26 cellular contexts compared by ENCODE assay signal in the genomic region with DNA sequence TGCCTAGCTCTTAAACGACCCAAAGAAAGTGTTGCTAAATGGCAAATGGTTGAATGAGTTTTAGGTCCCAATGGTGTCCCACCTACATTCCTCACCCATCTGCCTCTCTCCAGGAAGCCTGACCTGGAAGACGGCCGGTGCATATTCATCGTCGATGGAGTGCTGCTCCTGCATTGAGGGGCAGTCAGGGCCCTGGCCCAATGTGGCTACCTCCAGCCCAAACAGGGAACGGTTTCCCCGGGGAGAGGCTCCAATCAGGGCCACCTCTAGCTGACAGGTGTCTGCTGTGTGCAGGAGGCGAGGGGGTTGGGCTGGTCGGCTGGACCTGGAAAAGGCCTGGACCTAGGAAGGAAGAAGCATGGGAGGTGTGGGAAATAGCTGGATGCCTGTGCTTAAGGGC. TPM values are rescaled to one million over a fixed set of nuclear protein-coding genes. Genes with fewer than 3 reads are reported as not detected.
DNase-seq lines count a peak whose midpoint lies in the region; ATAC-seq, FAIRE-seq and TF ChIP-seq lines count a peak whose summit lies in the region.
"Had no signal": no experiment of that assay in that cellular context is flagged by ENCODE, and none has a peak within 500 bp of the region (broad histone marks: within the 10 kb centered on the region; RNA-seq: fewer than 3 reads in every experiment).

No MANE protein-coding gene starts in this region.

- peaks cover 8% of the 10 kb centered on the region for H3K79me2 ChIP-seq in HepG2 (ENCODE audit: insufficient read depth, low read length)
- no peaks in the 10 kb centered on the region for H3K79me2 ChIP-seq in mesendoderm (ENCODE audit: control insufficient read depth, insufficient read depth, low read length)
- H3K79me2 ChIP-seq: parathyroid adenoma had no signal

- no peak for TF ChIP-seq CTCF in HepG2 (CRISPR knock-in tag; IDR thresholded peaks at IDR 0.05)
- no peak for TF ChIP-seq CTCF in right lobe of liver (IDR thresholded peaks at IDR 0.05)
- no peak for TF ChIP-seq CTCF in fibroblast of the aortic adventitia (IDR thresholded peaks at IDR 0.05; ENCODE audit: insufficient read depth, low read length)

- intact Hi-C loops in HepG2 (cut with micrococcal nuclease; ENCODE audit: unreplicated experiment), result loop anchor here (5.0 kb wide), 1 partner anchor 43 kb away; a partner anchor contains a TSS
- intact Hi-C loops in right lobe of liver (cut with DNase I), result no loop called here

- no peak overlapping the region for H4K8ac ChIP-seq in mesendoderm (ENCODE audit: low read depth, low read length)

- no peak overlapping the region for H3K18ac ChIP-seq in mesendoderm (ENCODE audit: low read length)

- FAIRE-seq in HepG2 (lab: Jason Lieb, UNC), result no peak
- FAIRE-seq: A204.1 had no signal

- H3K9me3 ChIP-seq in HepG2 (ENCODE audit: low read length) (no peaks in the 10 kb centered on the region), right lobe of liver (no peaks in the 10 kb centered on the region)
- H3K9me3 ChIP-seq: Peyer's patch, thoracic aorta had no signal

- H3K4me2 ChIP-seq in HepG2 (ENCODE audit: low read depth, low read length) (no peak overlapping the region), mesendoderm (ENCODE audit: low read length) (no peak overlapping the region)

- CTCF ChIA-PET in HepG2 (lab: Yijun Ruan, JAX; ENCODE audit: low intra/inter-chr PET ratio, low total read pairs), result no interaction called here

- H3K9ac ChIP-seq in HepG2 (ENCODE audit: insufficient read depth, low read depth, low read length) (no peak overlapping the region), mesendoderm (ENCODE audit: low read length) (no peak overlapping the region)
- H3K9ac ChIP-seq: neural progenitor cell, parathyroid adenoma had no signal

- H3K36me3 ChIP-seq in HepG2 (replicated peaks in 1 of 2; ENCODE audit: control insufficient read depth in 1 of 2, insufficient read depth in 2 of 2, low read length in 2 of 2) (peaks cover 0 to 4% of the 10 kb centered on the region in 2 experiments; a peak in 2 of 5 replicates), right lobe of liver (peaks cover 0 to 5% (median under 1%) of the 10 kb centered on the region in 4 donors), mesendoderm (ENCODE audit: control insufficient read depth, insufficient read depth, low read length) (no peaks in the 10 kb centered on the region)
- H3K36me3 ChIP-seq: neural progenitor cell, Peyer's patch, thoracic aorta had no signal

- H3K79me1 ChIP-seq in mesendoderm (ENCODE audit: low read length), result peaks cover 5% of the 10 kb centered on the region

- H3K4me1 ChIP-seq in HepG2 (ENCODE audit: insufficient read depth, low read length) (peaks cover 44% of the 10 kb centered on the region), right lobe of liver (peaks cover 0 to 42% (median 9%) of the 10 kb centered on the region in 4 donors), mesendoderm (ENCODE audit: control insufficient read depth, low read depth, low read length) (peaks cover 5% of the 10 kb centered on the region)

- no peak overlapping the region for H2BK120ac ChIP-seq in mesendoderm (ENCODE audit: low read depth, low read length)

- H2AFZ ChIP-seq in HepG2 (ENCODE audit: low read length), result no peak overlapping the region
- H2AFZ ChIP-seq: neural progenitor cell, parathyroid adenoma had no signal

- H2AK5ac ChIP-seq in mesendoderm (ENCODE audit: low read length), result no peak overlapping the region

- 93% methylated on average over 9 of the region's 9 CpGs for WGBS in HepG2 (ENCODE audit: low lambda C conversion rate)
- 86% methylated on average over 8 of the region's 9 CpGs for WGBS in right lobe of liver (ENCODE audit: insufficient coverage, low coverage, low lambda C conversion rate, missing lambda C conversion rate)
- WGBS in mesendoderm (ENCODE audit: extremely low coverage, insufficient coverage, low lambda C conversion rate), result no CpG with 5 or more reads among the region's 9 CpGs

- H2BK15ac ChIP-seq in mesendoderm (replicated peaks; ENCODE audit: low read depth), result no peak overlapping the region

- BruUV-seq in HepG2 (replicated peaks; lab: Mats Ljungman, UMichigan), result no TSS peak

- POLR2A ChIA-PET in HepG2 (lab: Yijun Ruan, JAX), result interaction anchor here (9.2 kb wide), 1 partner anchor 12 kb away, joined by 115 read pairs; a partner anchor contains a TSS

- in situ Hi-C loops in HepG2 (cut with HindIII; ENCODE audit: extremely low pct_ligation_motif_present, low pct_unique_long_range_greater_than_20kb), result no loop called here

- TF ChIP-seq POLR2A in HepG2 (IDR thresholded peaks at IDR 0.05; ENCODE audit: insufficient read depth in 1 of 2, low read depth in 2 of 2, low read length in 2 of 2) (no peak), right lobe of liver (IDR thresholded peaks at IDR 0.05) (no peak), erythroblast (IDR thresholded peaks at IDR 0.05; ENCODE audit: low read length) (no peak)

- TF ChIP-seq RAD21 in HepG2 (CRISPR knock-in tag; IDR thresholded peaks at IDR 0.05), result no peak

- no peak overlapping the region for H3K23ac ChIP-seq in mesendoderm (ENCODE audit: low read length)

- no peak overlapping the region for H2BK5ac ChIP-seq in mesendoderm (ENCODE audit: low read length)

- no peaks in the 10 kb centered on the region for H3K27me3 ChIP-seq in HepG2 (ENCODE audit: control insufficient read depth in 1 of 2, insufficient read depth in 2 of 2, low read length in 2 of 2)
- H3K27me3 ChIP-seq in right lobe of liver, result no peaks in the 10 kb centered on the region
- H3K27me3 ChIP-seq in mesendoderm (ENCODE audit: insufficient read depth, low read length, poor library complexity), result no peaks in the 10 kb centered on the region
- H3K27me3 ChIP-seq: neural progenitor cell, Peyer's patch had no signal

- no peak overlapping the region for H4K5ac ChIP-seq in mesendoderm (ENCODE audit: low read length)

- TF ChIP-seq EP300 in HepG2 (IDR thresholded peaks at IDR 0.05; ENCODE audit: low read depth in 2 of 2, low read length in 2 of 2) (no peak), HepG2 (CRISPR knock-in tag; IDR thresholded peaks at IDR 0.05; ENCODE audit: borderline replicate concordance) (no peak)

- H3K56ac ChIP-seq in mesendoderm (ENCODE audit: low read length), result no peak overlapping the region

- H3K27ac ChIP-seq in HepG2 (ENCODE audit: extremely low read length, insufficient read depth, low read length) (peak overlapping the region; percentile 94), right lobe of liver (no peak overlapping the region), mesendoderm (ENCODE audit: low read depth, low read length) (no peak overlapping the region)
- H3K27ac ChIP-seq: neural progenitor cell, parathyroid adenoma, Peyer's patch had no signal

- H3K4me3 ChIP-seq in HepG2 (replicated peaks in 1 of 3; ENCODE audit: insufficient read depth in 1 of 3, low read depth in 2 of 3, low read length in 3 of 3) (no peak overlapping the region), right lobe of liver (no peak overlapping the region), fibroblast of the aortic adventitia (ENCODE audit: low read depth, low read length) (peak overlapping the region; percentile 5), mesendoderm (ENCODE audit: low read length) (no peak overlapping the region)
- H3K4me3 ChIP-seq: lung, neural progenitor cell had no signal

- no peak overlapping the region for H3K4ac ChIP-seq in mesendoderm (ENCODE audit: low read depth, low read length)

- ATAC-seq in HepG2 (no peak), right lobe of liver (no peak)
- ATAC-seq: activated CD8-positive, alpha-beta T cell treated with anti-CD3 and anti-CD28 coated beads for 36 hours; left cardiac atrium; right cardiac atrium; stimulated activated naive CD8-positive, alpha-beta T cell treated with anti-CD3 and anti-CD28 coated beads, Interleukin-15, amount 100 ng/mL, for 72 hours had no signal

- no peak for DNase-seq in HepG2 (ENCODE audit: low spot score)
- DNase-seq in right lobe of liver, result no peak
- DNase-seq in fibroblast of the aortic adventitia (ENCODE audit: low read depth), result no peak
- DNase-seq in erythroblast (lab: John Stamatoyannopoulos, UW), result no peak
- DNase-seq in mesendoderm, result no peak
- DNase-seq in activated CD8-positive, alpha-beta memory T cell treated with anti-CD3 and anti-CD28 coated beads, Interleukin-2, amount 50 U/mL, for 48 hours, result no peak
- DNase-seq: activated CD4-positive, alpha-beta T cell treated with anti-CD3 and anti-CD28 coated beads for 1 hour; activated CD8-positive, alpha-beta T cell treated with anti-CD3 and anti-CD28 coated beads for 36 hours; amniotic stem cell; hypothalamus; left cardiac atrium; NCI-H1694 treated with DMSO at 0.1 percent for 48 hours; NCI-H446; NCI-H748 treated with DMSO at 0.1 percent for 48 hours; Peyer's patch; SHP77 treated with DMSO at 0.1 percent for 48 hours; stimulated activated CD4-positive, alpha-beta T cell treated with anti-CD3 and anti-CD28 coated beads, Interleukin-2, amount 100 ng/mL, for 24 hours; stimulated activated naive CD8-positive, alpha-beta T cell treated with anti-CD3 and anti-CD28 coated beads, Interleukin-15, amount 100 ng/mL, for 72 hours had no signal

- no peaks in the 10 kb centered on the region for H4K20me1 ChIP-seq in HepG2 (ENCODE audit: insufficient read depth, low read length)

RNA-seq across cellular contexts. Expression of a gene that starts 1.6 kb away (rescaled TPM):
- 39.1 and 75.8 TPM in 2 replicates for total RNA-seq in HepG2 (2016; rRNA removed; fragmentation: Illumina TruSeq; extraction: Trizol)
- 34.4 and 37.4 TPM in 2 replicates for total RNA-seq in HepG2 (2016; cell fraction: cytosol; rRNA removed; fragmentation: Illumina TruSeq; extraction: Trizol; ENCODE audit: low read depth)
- total RNA-seq in HepG2 (2016; cell fraction: insoluble cytoplasmic fraction; rRNA removed; fragmentation: Illumina TruSeq; extraction: Trizol), result 35.7 and 69.6 TPM in 2 replicates
- 57.3 and 67.6 TPM in 2 replicates for total RNA-seq in HepG2 (2016; cell fraction: membrane; rRNA removed; fragmentation: Illumina TruSeq; extraction: Trizol)
- total RNA-seq in HepG2 (2016; cell fraction: nucleus; rRNA removed; fragmentation: Illumina TruSeq; extraction: Trizol), result 62.3 and 73.9 TPM in 2 replicates
- 41.4 and 44.6 TPM in 2 replicates for polyA plus RNA-seq in HepG2 (2011; rRNA removed)
- polyA plus RNA-seq in HepG2 (2011; cell fraction: cytosol; rRNA removed), result 38.5 and 52.1 TPM in 2 replicates
- polyA plus RNA-seq in HepG2 (2011; cell fraction: nucleus; rRNA removed), result 27.1 and 28.7 TPM in 2 replicates
- 36.7 and 48.6 TPM in 2 replicates for polyA plus RNA-seq in HepG2 (2012)
- polyA plus RNA-seq in HepG2 (2016; cell fraction: cytosol; fragmentation: Illumina TruSeq; extraction: Trizol; ENCODE audit: low read depth), result 39.0 and 42.6 TPM in 2 replicates
- polyA plus RNA-seq in HepG2 (2016; cell fraction: insoluble cytoplasmic fraction; fragmentation: Illumina TruSeq; extraction: Trizol; ENCODE audit: low read depth), result 35.3 and 40.7 TPM in 2 replicates
- 59.5 and 62.9 TPM in 2 replicates for polyA plus RNA-seq in HepG2 (2016; cell fraction: membrane; fragmentation: Illumina TruSeq; extraction: Trizol; ENCODE audit: low read depth)
- polyA plus RNA-seq in HepG2 (2016; cell fraction: nucleus; fragmentation: Illumina TruSeq; extraction: Trizol; ENCODE audit: insufficient read depth, low read depth), result 102 and 103 TPM in 2 replicates
- polyA minus RNA-seq in HepG2 (2011; rRNA and poly(A)+ RNA removed; ENCODE audit: low replicate concordance), result 31.1 and 42.5 TPM in 2 replicates
- polyA minus RNA-seq in HepG2 (2011; cell fraction: cytosol; rRNA and poly(A)+ RNA removed), result 12.0 and 17.1 TPM in 2 replicates
- polyA minus RNA-seq in HepG2 (2011; cell fraction: nucleus; rRNA and poly(A)+ RNA removed), result 14.3 and 17.9 TPM in 2 replicates
- total RNA-seq in right lobe of liver, result 10 to 100 TPM; 34.7 to 72.0 (median 55.7) TPM
- total RNA-seq in fibroblast of the aortic adventitia (ENCODE audit: low replicate concordance), result 62.4 and 71.5 TPM in 2 replicates
- polyA plus RNA-seq in mesendoderm (2013, experiment 1 of 2), result 38.2 TPM
- 36.4 TPM for polyA plus RNA-seq in mesendoderm (2013, experiment 2 of 2)

RNA-seq across cellular contexts. Expression of a gene that starts 5.2 kb away (rescaled TPM):
- total RNA-seq in HepG2 (2016; rRNA removed; fragmentation: Illumina TruSeq; extraction: Trizol) (0.24 TPM in 1 of 2 replicates, not detected in the other), right lobe of liver (not detected), fibroblast of the aortic adventitia (ENCODE audit: low replicate concordance) (not detected in 2 replicates)
- not detected in 2 replicates for total RNA-seq in HepG2 (2016; cell fraction: cytosol; rRNA removed; fragmentation: Illumina TruSeq; extraction: Trizol; ENCODE audit: low read depth)
- total RNA-seq in HepG2 (2016; cell fraction: insoluble cytoplasmic fraction; rRNA removed; fragmentation: Illumina TruSeq; extraction: Trizol), result not detected in 2 replicates
- total RNA-seq in HepG2 (2016; cell fraction: membrane; rRNA removed; fragmentation: Illumina TruSeq; extraction: Trizol), result not detected in 2 replicates
- not detected in 2 replicates for total RNA-seq in HepG2 (2016; cell fraction: nucleus; rRNA removed; fragmentation: Illumina TruSeq; extraction: Trizol)
- not detected in 2 replicates for polyA plus RNA-seq in HepG2 (2011; rRNA removed)
- polyA plus RNA-seq in HepG2 (2011; cell fraction: cytosol; rRNA removed), result not detected in 2 replicates
- 0.50 TPM in 1 of 2 replicates, not detected in the other for polyA plus RNA-seq in HepG2 (2011; cell fraction: nucleus; rRNA removed)
- polyA plus RNA-seq in HepG2 (2012), result not detected in 2 replicates
- polyA plus RNA-seq in HepG2 (2016; cell fraction: cytosol; fragmentation: Illumina TruSeq; extraction: Trizol; ENCODE audit: low read depth), result not detected in 2 replicates
- polyA plus RNA-seq in HepG2 (2016; cell fraction: insoluble cytoplasmic fraction; fragmentation: Illumina TruSeq; extraction: Trizol; ENCODE audit: low read depth), result not detected in 2 replicates
- polyA plus RNA-seq in HepG2 (2016; cell fraction: membrane; fragmentation: Illumina TruSeq; extraction: Trizol; ENCODE audit: low read depth), result not detected in 2 replicates
- not detected in 2 replicates for polyA plus RNA-seq in HepG2 (2016; cell fraction: nucleus; fragmentation: Illumina TruSeq; extraction: Trizol; ENCODE audit: insufficient read depth, low read depth)
- 3.2 TPM in 1 of 2 replicates, not detected in the other for polyA minus RNA-seq in HepG2 (2011; rRNA and poly(A)+ RNA removed; ENCODE audit: low replicate concordance)
- not detected in 2 replicates for polyA minus RNA-seq in HepG2 (2011; cell fraction: cytosol; rRNA and poly(A)+ RNA removed)
- polyA minus RNA-seq in HepG2 (2011; cell fraction: nucleus; rRNA and poly(A)+ RNA removed), result 1.6 TPM in 1 of 2 replicates, not detected in the other
- not detected for polyA plus RNA-seq in mesendoderm (2013, experiment 1 of 2)
- not detected for polyA plus RNA-seq in mesendoderm (2013, experiment 2 of 2)
- total RNA-seq: chondrocyte, left cardiac atrium, lung, Peyer's patch, right cardiac atrium, thoracic aorta, urinary bladder had no signal
- polyA plus RNA-seq: lung, right cardiac atrium, urinary bladder had no signal

RNA-seq across cellular contexts. Expression of a gene that starts 9.8 kb away (rescaled TPM):
- 1.0 and 1.9 TPM in 2 replicates for total RNA-seq in HepG2 (2016; rRNA removed; fragmentation: Illumina TruSeq; extraction: Trizol)
- total RNA-seq in HepG2 (2016; cell fraction: cytosol; rRNA removed; fragmentation: Illumina TruSeq; extraction: Trizol; ENCODE audit: low read depth), result 1.1 and 1.5 TPM in 2 replicates
- total RNA-seq in HepG2 (2016; cell fraction: insoluble cytoplasmic fraction; rRNA removed; fragmentation: Illumina TruSeq; extraction: Trizol), result 0.64 and 1.5 TPM in 2 replicates
- 1.1 and 1.3 TPM in 2 replicates for total RNA-seq in HepG2 (2016; cell fraction: membrane; rRNA removed; fragmentation: Illumina TruSeq; extraction: Trizol)
- 2.0 and 2.1 TPM in 2 replicates for total RNA-seq in HepG2 (2016; cell fraction: nucleus; rRNA removed; fragmentation: Illumina TruSeq; extraction: Trizol)
- polyA plus RNA-seq in HepG2 (2011; rRNA removed), result 0.99 and 1.2 TPM in 2 replicates
- 0.76 and 0.85 TPM in 2 replicates for polyA plus RNA-seq in HepG2 (2011; cell fraction: cytosol; rRNA removed)
- 5.2 and 5.4 TPM in 2 replicates for polyA plus RNA-seq in HepG2 (2011; cell fraction: nucleus; rRNA removed)
- 1.4 and 1.9 TPM in 2 replicates for polyA plus RNA-seq in HepG2 (2012)
- 0.53 and 0.85 TPM in 2 replicates for polyA plus RNA-seq in HepG2 (2016; cell fraction: cytosol; fragmentation: Illumina TruSeq; extraction: Trizol; ENCODE audit: low read depth)
- polyA plus RNA-seq in HepG2 (2016; cell fraction: insoluble cytoplasmic fraction; fragmentation: Illumina TruSeq; extraction: Trizol; ENCODE audit: low read depth), result 1.1 and 1.6 TPM in 2 replicates
- polyA plus RNA-seq in HepG2 (2016; cell fraction: membrane; fragmentation: Illumina TruSeq; extraction: Trizol; ENCODE audit: low read depth), result 1.3 and 1.7 TPM in 2 replicates
- polyA plus RNA-seq in HepG2 (2016; cell fraction: nucleus; fragmentation: Illumina TruSeq; extraction: Trizol; ENCODE audit: insufficient read depth, low read depth), result 5.3 and 6.9 TPM in 2 replicates
- polyA minus RNA-seq in HepG2 (2011; rRNA and poly(A)+ RNA removed; ENCODE audit: low replicate concordance), result 2.6 and 8.0 TPM in 2 replicates
- polyA minus RNA-seq in HepG2 (2011; cell fraction: cytosol; rRNA and poly(A)+ RNA removed), result 0.40 and 0.44 TPM in 2 replicates
- polyA minus RNA-seq in HepG2 (2011; cell fraction: nucleus; rRNA and poly(A)+ RNA removed), result 3.3 and 5.2 TPM in 2 replicates
- total RNA-seq in right lobe of liver, result 1 to 10 TPM in 4 of 6 experiments, under 1 TPM in 2; 0.55 to 2.1 (median 1.5) TPM
- 1.4 and 2.1 TPM in 2 replicates for total RNA-seq in fibroblast of the aortic adventitia (ENCODE audit: low replicate concordance)
- 0.48 TPM for polyA plus RNA-seq in mesendoderm (2013, experiment 1 of 2)
- 0.56 TPM for polyA plus RNA-seq in mesendoderm (2013, experiment 2 of 2)

RNA-seq across cellular contexts. Expression of a gene that starts 11.3 kb away (rescaled TPM):
- total RNA-seq in HepG2 (2016; rRNA removed; fragmentation: Illumina TruSeq; extraction: Trizol) (63.3 and 84.0 TPM in 2 replicates), right lobe of liver (10 to 100 TPM; 28.1 to 58.8 (median 48.2) TPM), fibroblast of the aortic adventitia (ENCODE audit: low replicate concordance) (29.9 and 43.3 TPM in 2 replicates)
- total RNA-seq in HepG2 (2016; cell fraction: cytosol; rRNA removed; fragmentation: Illumina TruSeq; extraction: Trizol; ENCODE audit: low read depth), result 12.6 and 13.1 TPM in 2 replicates
- 55.1 and 82.8 TPM in 2 replicates for total RNA-seq in HepG2 (2016; cell fraction: insoluble cytoplasmic fraction; rRNA removed; fragmentation: Illumina TruSeq; extraction: Trizol)
- total RNA-seq in HepG2 (2016; cell fraction: membrane; rRNA removed; fragmentation: Illumina TruSeq; extraction: Trizol), result 44.2 and 45.4 TPM in 2 replicates
- total RNA-seq in HepG2 (2016; cell fraction: nucleus; rRNA removed; fragmentation: Illumina TruSeq; extraction: Trizol), result 75.1 and 86.3 TPM in 2 replicates
- polyA plus RNA-seq in HepG2 (2011; rRNA removed), result 50.5 and 65.4 TPM in 2 replicates
- polyA plus RNA-seq in HepG2 (2011; cell fraction: cytosol; rRNA removed), result 20.9 and 25.1 TPM in 2 replicates
- 352 and 450 TPM in 2 replicates for polyA plus RNA-seq in HepG2 (2011; cell fraction: nucleus; rRNA removed)
- 45.3 and 71.3 TPM in 2 replicates for polyA plus RNA-seq in HepG2 (2012)
- polyA plus RNA-seq in HepG2 (2016; cell fraction: cytosol; fragmentation: Illumina TruSeq; extraction: Trizol; ENCODE audit: low read depth), result 5.4 and 6.5 TPM in 2 replicates
- 37.6 and 46.7 TPM in 2 replicates for polyA plus RNA-seq in HepG2 (2016; cell fraction: insoluble cytoplasmic fraction; fragmentation: Illumina TruSeq; extraction: Trizol; ENCODE audit: low read depth)
- 22.0 and 23.8 TPM in 2 replicates for polyA plus RNA-seq in HepG2 (2016; cell fraction: membrane; fragmentation: Illumina TruSeq; extraction: Trizol; ENCODE audit: low read depth)
- polyA plus RNA-seq in HepG2 (2016; cell fraction: nucleus; fragmentation: Illumina TruSeq; extraction: Trizol; ENCODE audit: insufficient read depth, low read depth), result 139 and 147 TPM in 2 replicates
- 53.9 and 57.0 TPM in 2 replicates for polyA minus RNA-seq in HepG2 (2011; rRNA and poly(A)+ RNA removed; ENCODE audit: low replicate concordance)
- polyA minus RNA-seq in HepG2 (2011; cell fraction: cytosol; rRNA and poly(A)+ RNA removed), result 10.8 and 16.1 TPM in 2 replicates
- polyA minus RNA-seq in HepG2 (2011; cell fraction: nucleus; rRNA and poly(A)+ RNA removed), result 54.7 and 55.9 TPM in 2 replicates
- polyA plus RNA-seq in mesendoderm (2013, experiment 1 of 2), result 52.2 TPM
- 51.8 TPM for polyA plus RNA-seq in mesendoderm (2013, experiment 2 of 2)

RNA-seq across cellular contexts. Expression of a gene that starts 44.2 kb away (rescaled TPM):
- total RNA-seq in HepG2 (2016; rRNA removed; fragmentation: Illumina TruSeq; extraction: Trizol), result 615 and 870 TPM in 2 replicates
- total RNA-seq in HepG2 (2016; cell fraction: cytosol; rRNA removed; fragmentation: Illumina TruSeq; extraction: Trizol; ENCODE audit: low read depth), result 207 and 214 TPM in 2 replicates
- 624 and 897 TPM in 2 replicates for total RNA-seq in HepG2 (2016; cell fraction: insoluble cytoplasmic fraction; rRNA removed; fragmentation: Illumina TruSeq; extraction: Trizol)
- 301 and 320 TPM in 2 replicates for total RNA-seq in HepG2 (2016; cell fraction: membrane; rRNA removed; fragmentation: Illumina TruSeq; extraction: Trizol)
- total RNA-seq in HepG2 (2016; cell fraction: nucleus; rRNA removed; fragmentation: Illumina TruSeq; extraction: Trizol), result 255 and 260 TPM in 2 replicates
- polyA plus RNA-seq in HepG2 (2011; rRNA removed), result 301 and 319 TPM in 2 replicates
- 366 and 378 TPM in 2 replicates for polyA plus RNA-seq in HepG2 (2011; cell fraction: cytosol; rRNA removed)
- polyA plus RNA-seq in HepG2 (2011; cell fraction: nucleus; rRNA removed), result 96.9 and 114 TPM in 2 replicates
- polyA plus RNA-seq in HepG2 (2012), result 221 and 275 TPM in 2 replicates
- 103 and 105 TPM in 2 replicates for polyA plus RNA-seq in HepG2 (2016; cell fraction: cytosol; fragmentation: Illumina TruSeq; extraction: Trizol; ENCODE audit: low read depth)
- polyA plus RNA-seq in HepG2 (2016; cell fraction: insoluble cytoplasmic fraction; fragmentation: Illumina TruSeq; extraction: Trizol; ENCODE audit: low read depth), result 652 and 701 TPM in 2 replicates
- polyA plus RNA-seq in HepG2 (2016; cell fraction: membrane; fragmentation: Illumina TruSeq; extraction: Trizol; ENCODE audit: low read depth), result 159 and 175 TPM in 2 replicates
- 306 and 309 TPM in 2 replicates for polyA plus RNA-seq in HepG2 (2016; cell fraction: nucleus; fragmentation: Illumina TruSeq; extraction: Trizol; ENCODE audit: insufficient read depth, low read depth)
- polyA minus RNA-seq in HepG2 (2011; rRNA and poly(A)+ RNA removed; ENCODE audit: low replicate concordance), result 227 and 626 TPM in 2 replicates
- polyA minus RNA-seq in HepG2 (2011; cell fraction: cytosol; rRNA and poly(A)+ RNA removed), result 253 and 292 TPM in 2 replicates
- polyA minus RNA-seq in HepG2 (2011; cell fraction: nucleus; rRNA and poly(A)+ RNA removed), result 83.3 and 153 TPM in 2 replicates
- total RNA-seq in right lobe of liver, result 100 to 1,000 TPM in 3 of 6 experiments, 10 to 100 TPM in 3; 79.3 to 179 (median 115) TPM
- total RNA-seq in fibroblast of the aortic adventitia (ENCODE audit: low replicate concordance), result 96.6 and 284 TPM in 2 replicates
- 373 TPM for polyA plus RNA-seq in mesendoderm (2013, experiment 1 of 2)
- polyA plus RNA-seq in mesendoderm (2013, experiment 2 of 2), result 377 TPM
